Comparison of ENCODE assay signal across 9 cellular contexts in genomic region chr5:141369994-141370848, GRCh38. TPM values are rescaled to one million over a fixed set of nuclear protein-coding genes. Genes with fewer than 3 reads are reported as not detected.
DNase-seq lines count a peak whose midpoint lies in the region; ATAC-seq and TF ChIP-seq lines count a peak whose summit lies in the region.
"Had no signal": no experiment of that assay in that cellular context is flagged by ENCODE, and none has a peak within 500 bp of the region (broad histone marks: within the 10 kb centered on the region; RNA-seq: fewer than 3 reads in every experiment).

Gene PCDHGB3 (plus strand): TSS chr5:141370242. CDS start chr5:141370395, 153 bp downstream.

- ATAC-seq in GM18870 (IDR thresholded peaks at IDR 0.05; ENCODE audit: unreplicated experiment) (peak; percentile 94), HG03354 (IDR thresholded peaks at IDR 0.05; ENCODE audit: poor library complexity, severe bottlenecking, unreplicated experiment) (peak; percentile 69), heart right ventricle (peak; percentile 80 to 94 (median 88))
- ATAC-seq in activated CD8-positive, alpha-beta T cell treated with anti-CD3 and anti-CD28 coated beads, Interleukin-2, amount 10 ng/mL, durations not matched to agents 7 days and 5 days = peak; percentile 57

- H3K9ac ChIP-seq in mesendoderm (ENCODE audit: low read length) = no peak within 1 kb of the TSS

- no peak within 1 kb of the TSS for H3K4ac ChIP-seq in mesendoderm (ENCODE audit: low read depth, low read length)

- POLR2A ChIA-PET in activated CD8-positive, alpha-beta T cell treated with anti-CD3 and anti-CD28 coated beads, Interleukin-2, amount 10 ng/mL, durations not matched to agents 7 days and 5 days (lab: Charles Lee) = interaction anchor here (0.7 kb wide), 1 partner anchor 51 kb away, joined by 3 read pairs; no protein-coding TSS in a partner anchor

- no peak within 1 kb of the TSS for H2BK120ac ChIP-seq in mesendoderm (ENCODE audit: low read depth, low read length)

- H3K4me2 ChIP-seq in mesendoderm (ENCODE audit: low read length) = no peak within 1 kb of the TSS

- H2AK5ac ChIP-seq in mesendoderm (ENCODE audit: low read length) = no peak within 1 kb of the TSS

- H3K27ac ChIP-seq in heart right ventricle (peak within 1 kb of the TSS in 4 of 10 donors; percentile 21 to 57 (median 44)), testis (no peak within 1 kb of the TSS), mesendoderm (ENCODE audit: low read depth, low read length) (no peak within 1 kb of the TSS)
- H3K27ac ChIP-seq: epithelial cell of prostate had no signal

- intact Hi-C loops in heart right ventricle (cut with DNase I) (loop anchor here in 1 of 10 donors (2.0 kb wide), 1 partner anchor 27 kb away; the partner anchor contains the start of gene PCDHGA3), testis (cut with DNase I; ENCODE audit: low total_unique reads) (no loop called here)

- H3K23ac ChIP-seq in mesendoderm (ENCODE audit: low read length) = no peak within 1 kb of the TSS

- H4K5ac ChIP-seq in mesendoderm (ENCODE audit: low read length) = no peak within 1 kb of the TSS

- DNase-seq in ACHN (peak; percentile 19), heart right ventricle (no peak), testis (no peak), mesendoderm (no peak), NCI-H1048 (lab: John Stamatoyannopoulos, UW) (no peak)
- peak; percentile 52 for DNase-seq in activated CD8-positive, alpha-beta T cell treated with anti-CD3 and anti-CD28 coated beads, Interleukin-2, amount 10 ng/mL, durations not matched to agents 7 days and 5 days

- H3K4me3 Mint-ChIP-seq in activated CD8-positive, alpha-beta T cell treated with anti-CD3 and anti-CD28 coated beads, Interleukin-2, amount 10 ng/mL, durations not matched to agents 7 days and 5 days = peak within 1 kb of the TSS; percentile 63

- WGBS in heart right ventricle, 2 donors = 19 to 24% methylated on average over 32 of the region's 32 CpGs
- WGBS in testis, 2 donors = 16 to 18% methylated on average over 32 of the region's 32 CpGs
- WGBS in mesendoderm (ENCODE audit: extremely low coverage, insufficient coverage, low lambda C conversion rate) = no CpG with 5 or more reads among the region's 32 CpGs

- H3K27ac Mint-ChIP-seq in activated CD8-positive, alpha-beta T cell treated with anti-CD3 and anti-CD28 coated beads, Interleukin-2, amount 10 ng/mL, durations not matched to agents 7 days and 5 days = no peak within 1 kb of the TSS

- in situ Hi-C loops in ACHN (cut with HindIII; ENCODE audit: low pct_ligation_motif_present, low pct_unique_long_range_greater_than_20kb, low sequenced_read_pairs) = no loop called here

- H3K9me3 ChIP-seq in heart right ventricle = peaks cover 0 to 100% (median 55%) of the 10 kb centered on the region in 11 donors
- no peaks in the 10 kb centered on the region for H3K9me3 ChIP-seq in testis

- H4K8ac ChIP-seq in mesendoderm (ENCODE audit: low read depth, low read length) = no peak within 1 kb of the TSS

- no peaks in the 10 kb centered on the region for H3K79me1 ChIP-seq in mesendoderm (ENCODE audit: low read length)

- peaks cover 27% of the 10 kb centered on the region for H3K9me3 Mint-ChIP-seq in activated CD8-positive, alpha-beta T cell treated with anti-CD3 and anti-CD28 coated beads, Interleukin-2, amount 10 ng/mL, durations not matched to agents 7 days and 5 days (ENCODE audit: insufficient read depth)

- H3K4me3 ChIP-seq in heart right ventricle (peak within 1 kb of the TSS in 7 of 10 donors; percentile 6 to 43 (median 37)), testis (no peak within 1 kb of the TSS), mesendoderm (ENCODE audit: low read length) (no peak within 1 kb of the TSS)

- no peak within 1 kb of the TSS for H2BK15ac ChIP-seq in mesendoderm (replicated peaks; ENCODE audit: low read depth)

- CTCF ChIA-PET in activated CD8-positive, alpha-beta T cell treated with anti-CD3 and anti-CD28 coated beads, Interleukin-2, amount 10 ng/mL, durations not matched to agents 7 days and 5 days (lab: Charles Lee) = interaction anchor here (0.8 to 2.2 kb wide), 21 partner anchors 10 to 197 kb away, joined by 3 to 22 read pairs (median 5); partner anchors contain the start of genes PCDHGA1, PCDHGA10, PCDHGA11 and PCDHGA12

- H3K79me2 ChIP-seq in mesendoderm (ENCODE audit: control insufficient read depth, insufficient read depth, low read length) = no peaks in the 10 kb centered on the region

- H3K27me3 ChIP-seq in heart right ventricle = peaks cover 0 to 81% (median 0%) of the 10 kb centered on the region in 7 donors
- no peaks in the 10 kb centered on the region for H3K27me3 ChIP-seq in testis
- no peaks in the 10 kb centered on the region for H3K27me3 ChIP-seq in mesendoderm (ENCODE audit: insufficient read depth, low read length, poor library complexity)

- TF ChIP-seq CTCF in heart right ventricle (IDR thresholded peaks at IDR 0.05) = peak in 7 of 9 donors; percentile 31 to 62 (median 43)
- no peak for TF ChIP-seq CTCF in testis (IDR thresholded peaks at IDR 0.05)

- H3K4me1 Mint-ChIP-seq in activated CD8-positive, alpha-beta T cell treated with anti-CD3 and anti-CD28 coated beads, Interleukin-2, amount 10 ng/mL, durations not matched to agents 7 days and 5 days (ENCODE audit: low read depth) = peaks cover 8% of the 10 kb centered on the region

- no peak within 1 kb of the TSS for H3K56ac ChIP-seq in mesendoderm (ENCODE audit: low read length)

- H3K36me3 Mint-ChIP-seq in activated CD8-positive, alpha-beta T cell treated with anti-CD3 and anti-CD28 coated beads, Interleukin-2, amount 10 ng/mL, durations not matched to agents 7 days and 5 days (ENCODE audit: low read depth) = peaks cover 15% of the 10 kb centered on the region

- H3K18ac ChIP-seq in mesendoderm (ENCODE audit: low read length) = no peak within 1 kb of the TSS

- H2BK5ac ChIP-seq in mesendoderm (ENCODE audit: low read length) = no peak within 1 kb of the TSS

- H3K27me3 Mint-ChIP-seq in activated CD8-positive, alpha-beta T cell treated with anti-CD3 and anti-CD28 coated beads, Interleukin-2, amount 10 ng/mL, durations not matched to agents 7 days and 5 days (ENCODE audit: low read depth) = peaks cover 45% of the 10 kb centered on the region

- no peak for TF ChIP-seq POLR2A in testis (IDR thresholded peaks at IDR 0.05)

- H3K36me3 ChIP-seq in heart right ventricle (peaks cover 0 to 36% (median 0%) of the 10 kb centered on the region in 9 donors), testis (ENCODE audit: low read depth, missing control alignments) (no peaks in the 10 kb centered on the region), mesendoderm (ENCODE audit: control insufficient read depth, insufficient read depth, low read length) (no peaks in the 10 kb centered on the region)

- peaks cover 0 to 39% (median 0%) of the 10 kb centered on the region in 9 donors for H3K4me1 ChIP-seq in heart right ventricle
- H3K4me1 ChIP-seq in testis = no peaks in the 10 kb centered on the region
- no peaks in the 10 kb centered on the region for H3K4me1 ChIP-seq in mesendoderm (ENCODE audit: control insufficient read depth, low read depth, low read length)

RNA-seq across cellular contexts. Expression of gene PCDHGB3, which starts in this region (rescaled TPM):
- under 1 TPM; 0.16 to 0.26 TPM for total RNA-seq in activated CD8-positive, alpha-beta T cell treated with anti-CD3 and anti-CD28 coated beads, Interleukin-2, amount 10 ng/mL, durations not matched to agents 7 days and 5 days
- total RNA-seq in heart right ventricle (10 to 100 TPM in 3 of 10 donors, 1 to 10 TPM in 7; 7.0 to 14.0 (median 9.3) TPM), testis (10 to 100 TPM; 11.3 to 17.1 TPM)
- polyA plus RNA-seq in heart right ventricle (1 to 10 TPM in 1 of 2 donors, under 1 TPM in 1; 0.39 to 5.1 TPM), testis (ENCODE audit: insufficient read depth, low read depth, low replicate concordance) (0.74 TPM)
- polyA plus RNA-seq in mesendoderm (2013, experiment 1 of 2) = 0.29 TPM
- polyA plus RNA-seq in mesendoderm (2013, experiment 2 of 2) = 0.15 TPM

Comparison
In these comparisons a context has a peak if more than half of its experiments do, and no peak if none do; other contexts are left out.
1. RNA of gene PCDHGB3 (total RNA-seq): 11.3 to 17.1 TPM in testis and 7.0 to 14.0 TPM in heart right ventricle; 0.16 to 0.26 TPM in activated CD8-positive, alpha-beta T cell treated with anti-CD3 and anti-CD28 coated beads, Interleukin-2, amount 10 ng/mL, durations not matched to agents 7 days and 5 days; every median in the first group is over 4 times any median in the second.
2. Peak in DNase-seq and ATAC-seq in activated CD8-positive, alpha-beta T cell treated with anti-CD3 and anti-CD28 coated beads, Interleukin-2, amount 10 ng/mL, durations not matched to agents 7 days and 5 days; RNA of the gene not detected or under 1 TPM.
3. H3K4me3 ChIP-seq: peak in heart right ventricle (7 of 10); none in testis (0 of 2) and mesendoderm (single experiment).
4. CTCF ChIP-seq: peak in heart right ventricle (7 of 9); none in testis (0 of 3).
5. Peak in every context shown above with its lines, with median percentiles within 50 percentile points of each other: ATAC-seq.